Comparison of ENCODE assay signal across 11 cellular contexts in the genomic region with DNA sequence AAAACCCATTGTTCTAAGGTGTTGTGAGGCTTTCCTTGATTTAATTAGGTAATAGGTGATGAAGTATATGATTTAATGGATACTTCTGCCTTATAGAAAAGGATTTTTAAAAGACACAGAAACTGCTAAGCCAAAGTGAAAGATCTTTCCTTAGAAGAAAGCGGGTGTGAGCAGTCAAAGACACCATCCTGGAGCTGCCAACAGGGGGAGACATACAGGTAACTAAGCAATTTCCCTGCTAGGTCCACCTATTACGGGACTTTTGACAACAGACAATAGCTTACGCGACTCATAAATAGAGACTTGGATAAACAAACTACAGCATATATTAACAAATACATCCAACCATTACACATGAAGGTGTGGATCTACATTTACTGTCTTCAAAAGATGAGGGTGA.
DNase-seq lines count a peak whose midpoint lies in the region; ATAC-seq and TF ChIP-seq lines count a peak whose summit lies in the region.
"Had no signal": no experiment of that assay in that cellular context is flagged by ENCODE, and none has a peak within 500 bp of the region (broad histone marks: within the 10 kb centered on the region; RNA-seq: fewer than 3 reads in every experiment).

No MANE protein-coding gene starts in this region.

- no peak overlapping the region for H3K4me2 ChIP-seq in SK-N-SH

- H3K36me3 ChIP-seq in SK-N-SH (replicated peaks in 1 of 2; ENCODE audit: control insufficient read depth in 1 of 2, insufficient read depth in 2 of 2, low read length in 1 of 2): no peaks in the 10 kb centered on the region
- H3K36me3 ChIP-seq: spleen had no signal

- 0 out of 2 replicates have a peak, but pooled peaks have one; percentile 16 for TF ChIP-seq RAD21 in SK-N-SH (IDR thresholded peaks at IDR 0.05; ENCODE audit: low read length)

- no peaks in the 10 kb centered on the region for H3K36me3 Mint-ChIP-seq in osteocyte (ENCODE audit: unreplicated experiment)

- peaks cover 0 to 7% of the 10 kb centered on the region in 2 experiments; a peak in 1 of 4 replicates for H3K4me1 ChIP-seq in SK-N-SH (ENCODE audit: control insufficient read depth in 1 of 2, insufficient read depth in 2 of 2, low read depth in 1 of 2, low read length in 1 of 2)
- H3K4me1 ChIP-seq: spleen had no signal

- no peak overlapping the region for H3K27ac Mint-ChIP-seq in osteocyte (ENCODE audit: unreplicated experiment)

- no peak overlapping the region for H3K4me3 Mint-ChIP-seq in osteocyte (ENCODE audit: unreplicated experiment)

- H3F3A ChIP-seq in SK-N-SH (replicated peaks; ENCODE audit: insufficient read depth): no peaks in the 10 kb centered on the region

- no peaks in the 10 kb centered on the region for H4K20me1 ChIP-seq in SK-N-SH (ENCODE audit: insufficient read depth)

- no peaks in the 10 kb centered on the region for H3K79me2 ChIP-seq in SK-N-SH (ENCODE audit: insufficient read depth)

- no peak for TF ChIP-seq EP300 in SK-N-SH (IDR thresholded peaks at IDR 0.05; ENCODE audit: borderline replicate concordance in 1 of 2, low read depth in 1 of 2, low read length in 1 of 2)

- no peak overlapping the region for H3K9ac ChIP-seq in SK-N-SH

- H3K4me1 Mint-ChIP-seq in osteocyte (ENCODE audit: unreplicated experiment): no peaks in the 10 kb centered on the region

- TF ChIP-seq CTCF in SK-N-SH (IDR thresholded peaks at IDR 0.05): peak; percentile 63
- TF ChIP-seq CTCF in astrocyte of the spinal cord (IDR thresholded peaks at IDR 0.05; ENCODE audit: low read depth, low read length): peak; percentile 20
- TF ChIP-seq CTCF in osteocyte (IDR thresholded peaks at IDR 0.05): peak; percentile 29

- H3K9me3 ChIP-seq in SK-N-SH: no peaks in the 10 kb centered on the region
- H3K9me3 ChIP-seq: spleen had no signal

- H3K4me3 ChIP-seq in SK-N-SH (ENCODE audit: low read depth in 2 of 2, low read length in 1 of 2) (no peak overlapping the region), astrocyte of the spinal cord (ENCODE audit: low read depth, low read length) (no peak overlapping the region)
- no peak overlapping the region for H3K4me3 ChIP-seq in Jurkat, Clone E6-1 (ENCODE audit: low read length)
- H3K4me3 ChIP-seq: spleen had no signal

- H3K9me2 ChIP-seq in SK-N-SH: no peaks in the 10 kb centered on the region

- H3K27me3 Mint-ChIP-seq in osteocyte (ENCODE audit: unreplicated experiment): no peaks in the 10 kb centered on the region

- 70% methylated on average over 4 of the region's 4 CpGs for WGBS in SK-N-SH (ENCODE audit: low lambda C conversion rate)

- in situ Hi-C loops in astrocyte of the spinal cord (cut with HindIII; ENCODE audit: low sequenced_read_pairs): no loop called here

- DNase-seq in SK-N-SH: peak; percentile 14
- peak; percentile 57 for DNase-seq in Jurkat, Clone E6-1 (ENCODE audit: low read depth, low spot score)
- DNase-seq in astrocyte of the spinal cord (ENCODE audit: low read depth, low spot score): no peak
- DNase-seq in osteocyte (ENCODE audit: extremely low spot score, unreplicated experiment): no peak
- no peak for DNase-seq in NCI-H146 (lab: John Stamatoyannopoulos, UW)
- DNase-seq: DMS79 treated with DMSO at 0.1 percent for 48 hours, hippocampal formation, spleen had no signal

- POLR2A ChIA-PET in SK-N-SH (lab: Yijun Ruan, JAX): no interaction called here

- H3K9me3 Mint-ChIP-seq in osteocyte (ENCODE audit: unreplicated experiment): no peaks in the 10 kb centered on the region

- CTCF ChIA-PET in SK-N-SH (lab: Yijun Ruan, JAX): interaction anchor here (0.8 to 1.5 kb wide), 5 partner anchors 10 to 212 kb away, joined by 3 to 7 read pairs (median 4); no protein-coding TSS in a partner anchor

- ATAC-seq in SK-N-SH treated with all-trans-retinoic acid at 6 μM for 48 hours (no peak), HG03159 (IDR thresholded peaks at IDR 0.05; ENCODE audit: unreplicated experiment) (no peak), HG03097 (IDR thresholded peaks at IDR 0.05; ENCODE audit: low FRiP score, unreplicated experiment) (no peak)

- H2AFZ ChIP-seq in SK-N-SH (ENCODE audit: low read depth): no peak overlapping the region

- no peak overlapping the region for H3K27ac ChIP-seq in SK-N-SH (ENCODE audit: low read depth in 2 of 2, low read length in 1 of 2)
- H3K27ac ChIP-seq: spleen had no signal

- no peaks in the 10 kb centered on the region for H3K27me3 ChIP-seq in SK-N-SH (ENCODE audit: insufficient read depth)
- H3K27me3 ChIP-seq: spleen had no signal

TF ChIP-seq in SK-N-SH, 30 proteins besides CTCF, POLR2A, EP300 and RAD21:
- TF ChIP-seq ZBTB33 (IDR thresholded peaks at IDR 0.05; ENCODE audit: borderline replicate concordance, low read depth) (no peak), POLR2AphosphoS5 (IDR thresholded peaks at IDR 0.05; ENCODE audit: low read depth, low read length) (no peak), MEF2A (IDR thresholded peaks at IDR 0.05; ENCODE audit: borderline replicate concordance, low read depth) (no peak), RFX5 (IDR thresholded peaks at IDR 0.05; ENCODE audit: low read length) (no peak), IRF3 (IDR thresholded peaks at IDR 0.05; ENCODE audit: low read depth, low read length) (no peak), FOSL2 (IDR thresholded peaks at IDR 0.05; ENCODE audit: borderline replicate concordance, low read depth) (no peak)

TF ChIP-seq in SK-N-SH treated with all-trans-retinoic acid at 6 μM for 48 hours, 23 proteins besides CTCF, POLR2A, EP300 and RAD21:
- no peak for TF ChIP-seq ZNF70 (CRISPR knock-in tag; IDR thresholded peaks at IDR 0.05)
- no peak for TF ChIP-seq GLIS3 (CRISPR knock-in tag; IDR thresholded peaks at IDR 0.05)
- TF ChIP-seq PATZ1 (CRISPR knock-in tag; IDR thresholded peaks at IDR 0.05; ENCODE audit: borderline replicate concordance): no peak
- no peak for TF ChIP-seq SNAI2 (CRISPR knock-in tag; IDR thresholded peaks at IDR 0.05)
- TF ChIP-seq ARNTL (CRISPR knock-in tag; IDR thresholded peaks at IDR 0.05; ENCODE audit: borderline replicate concordance, low read depth): no peak
- TF ChIP-seq ZFP3 (CRISPR knock-in tag; IDR thresholded peaks at IDR 0.05): no peak
- TF ChIP-seq ZNF565 (CRISPR knock-in tag; conservative IDR thresholded peaks at IDR 0.05; ENCODE audit: low read depth): no peak
- TF ChIP-seq TOX (CRISPR knock-in tag; IDR thresholded peaks at IDR 0.05; ENCODE audit: borderline replicate concordance): no peak
- TF ChIP-seq ZC3H10 (CRISPR knock-in tag; IDR thresholded peaks at IDR 0.05): no peak
- no peak for TF ChIP-seq PPARA (CRISPR knock-in tag; IDR thresholded peaks at IDR 0.05; ENCODE audit: borderline replicate concordance)
- no peak for TF ChIP-seq CREB5 (CRISPR knock-in tag; IDR thresholded peaks at IDR 0.05; ENCODE audit: low read depth)
- TF ChIP-seq, protein P1, sequence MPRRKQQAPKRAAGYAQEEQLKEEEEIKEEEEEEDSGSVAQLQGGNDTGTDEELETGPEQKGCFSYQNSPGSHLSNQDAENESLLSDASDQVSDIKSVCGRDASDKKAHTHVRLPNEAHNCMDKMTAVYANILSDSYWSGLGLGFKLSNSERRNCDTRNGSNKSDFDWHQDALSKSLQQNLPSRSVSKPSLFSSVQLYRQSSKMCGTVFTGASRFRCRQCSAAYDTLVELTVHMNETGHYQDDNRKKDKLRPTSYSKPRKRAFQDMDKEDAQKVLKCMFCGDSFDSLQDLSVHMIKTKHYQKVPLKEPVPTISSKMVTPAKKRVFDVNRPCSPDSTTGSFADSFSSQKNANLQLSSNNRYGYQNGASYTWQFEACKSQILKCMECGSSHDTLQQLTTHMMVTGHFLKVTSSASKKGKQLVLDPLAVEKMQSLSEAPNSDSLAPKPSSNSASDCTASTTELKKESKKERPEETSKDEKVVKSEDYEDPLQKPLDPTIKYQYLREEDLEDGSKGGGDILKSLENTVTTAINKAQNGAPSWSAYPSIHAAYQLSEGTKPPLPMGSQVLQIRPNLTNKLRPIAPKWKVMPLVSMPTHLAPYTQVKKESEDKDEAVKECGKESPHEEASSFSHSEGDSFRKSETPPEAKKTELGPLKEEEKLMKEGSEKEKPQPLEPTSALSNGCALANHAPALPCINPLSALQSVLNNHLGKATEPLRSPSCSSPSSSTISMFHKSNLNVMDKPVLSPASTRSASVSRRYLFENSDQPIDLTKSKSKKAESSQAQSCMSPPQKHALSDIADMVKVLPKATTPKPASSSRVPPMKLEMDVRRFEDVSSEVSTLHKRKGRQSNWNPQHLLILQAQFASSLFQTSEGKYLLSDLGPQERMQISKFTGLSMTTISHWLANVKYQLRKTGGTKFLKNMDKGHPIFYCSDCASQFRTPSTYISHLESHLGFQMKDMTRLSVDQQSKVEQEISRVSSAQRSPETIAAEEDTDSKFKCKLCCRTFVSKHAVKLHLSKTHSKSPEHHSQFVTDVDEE (CRISPR knock-in tag; IDR thresholded peaks at IDR 0.05): no peak

Comparison
In these comparisons a context has a peak if more than half of its experiments do, and no peak if none do; other contexts are left out.
1. DNase-seq: peak in SK-N-SH (single experiment) and Jurkat, Clone E6-1 (single experiment); none in astrocyte of the spinal cord (single experiment), osteocyte (single experiment) and NCI-H146 (single experiment).
2. Peak in every context shown above with its lines, with median percentiles within 50 percentile points of each other: CTCF ChIP-seq.